In genomic region chr13:25806304-25806974, GRCh38 we compare ENCODE assay signal across 13 cellular contexts.
A peak's percentile ranks its signal among the peaks of the same experiment; 100 is the strongest.
DNase-seq lines count a peak whose midpoint lies in the region; ATAC-seq and TF ChIP-seq lines count a peak whose summit lies in the region.
"Had no signal": no experiment of that assay in that cellular context is flagged by ENCODE, and none has a peak within 500 bp of the region (broad histone marks: within the 10 kb centered on the region; RNA-seq: fewer than 3 reads in every experiment).

No MANE protein-coding gene starts in this region.

- peaks cover 31% of the 10 kb centered on the region for H3K4me1 ChIP-seq in OCI-LY3 (ENCODE audit: low read length)
- H3K4me1 ChIP-seq: stomach had no signal

- no peak for DNase-seq in activated CD4-positive, alpha-beta T cell treated with anti-CD3 and anti-CD28 coated beads for 36 hours
- DNase-seq in activated CD4-positive, alpha-beta T cell treated with anti-CD3 and anti-CD28 coated beads, Interleukin-2, amount 50 U/mL, for 1 hour = no peak
- peak; percentile 59 for DNase-seq in myocyte (ENCODE audit: low read depth)
- DNase-seq in NCI-H748 (lab: John Stamatoyannopoulos, UW; ENCODE audit: unreplicated experiment) = no peak
- DNase-seq in NCI-H345 treated with DMSO at 0.1 percent for 48 hours (lab: John Stamatoyannopoulos, UW; ENCODE audit: unreplicated experiment) = no peak
- DNase-seq: GM23248, NCI-H446 treated with DMSO at 0.1 percent for 48 hours, nephron progenitor cell, stomach, T-cell had no signal

- H3K79me2 ChIP-seq in OCI-LY3 (ENCODE audit: low read length) = no peaks in the 10 kb centered on the region

- no peaks in the 10 kb centered on the region for H3K36me3 Mint-ChIP-seq in activated CD4-positive, alpha-beta T cell treated with anti-CD3 and anti-CD28 coated beads for 36 hours (ENCODE audit: low read depth)
- H3K36me3 Mint-ChIP-seq: T-cell had no signal

- H3K36me3 ChIP-seq in OCI-LY3 (replicated peaks; ENCODE audit: low read depth, low read length) = peaks cover 31% of the 10 kb centered on the region
- H3K36me3 ChIP-seq: stomach had no signal

- no peaks in the 10 kb centered on the region for H3K27me3 ChIP-seq in OCI-LY3 (ENCODE audit: low read depth, low read length)
- H3K27me3 ChIP-seq: stomach had no signal

- CTCF ChIA-PET in activated CD4-positive, alpha-beta T cell treated with anti-CD3 and anti-CD28 coated beads for 36 hours (lab: Charles Lee) = no interaction called here

- H3K27me3 Mint-ChIP-seq in activated CD4-positive, alpha-beta T cell treated with anti-CD3 and anti-CD28 coated beads for 36 hours = peaks cover 10% of the 10 kb centered on the region

- H2AFZ ChIP-seq in OCI-LY3 (ENCODE audit: low read depth, low read length) = no peak overlapping the region
- H2AFZ ChIP-seq: GM23248 had no signal

- peaks cover 7% of the 10 kb centered on the region for H3K9me3 Mint-ChIP-seq in activated CD4-positive, alpha-beta T cell treated with anti-CD3 and anti-CD28 coated beads for 36 hours (ENCODE audit: low read depth)

- peak overlapping the region; percentile 78 for H3K27ac ChIP-seq in OCI-LY3 (ENCODE audit: low read length)
- H3K27ac ChIP-seq: GM23248, stomach had no signal

- H3K4me3 ChIP-seq in OCI-LY3 (ENCODE audit: low read length) = peak overlapping the region; percentile 7; the same call in 1 of the 2 replicates
- H3K4me3 ChIP-seq: GM23248, stomach had no signal

- no peak overlapping the region for H3K4me3 Mint-ChIP-seq in activated CD4-positive, alpha-beta T cell treated with anti-CD3 and anti-CD28 coated beads for 36 hours
- H3K4me3 Mint-ChIP-seq: nephron progenitor cell, T-cell had no signal

- H4K20me1 ChIP-seq in OCI-LY3 (ENCODE audit: insufficient read depth, low read length) = no peaks in the 10 kb centered on the region

- peak; percentile 78 for ATAC-seq in activated CD4-positive, alpha-beta T cell treated with anti-CD3 and anti-CD28 coated beads for 36 hours
- ATAC-seq in HG02678 (IDR thresholded peaks at IDR 0.05; ENCODE audit: unreplicated experiment) = peak; percentile 51
- ATAC-seq in HG03097 (IDR thresholded peaks at IDR 0.05; ENCODE audit: low FRiP score, unreplicated experiment) = no peak
- ATAC-seq: T-cell had no signal

- H3K27ac Mint-ChIP-seq in activated CD4-positive, alpha-beta T cell treated with anti-CD3 and anti-CD28 coated beads for 36 hours = no peak overlapping the region
- H3K27ac Mint-ChIP-seq: nephron progenitor cell, T-cell had no signal

- H3K4me2 ChIP-seq in OCI-LY3 (ENCODE audit: low read length) = peak overlapping the region; percentile 39

- POLR2A ChIA-PET in activated CD4-positive, alpha-beta T cell treated with anti-CD3 and anti-CD28 coated beads for 36 hours (lab: Charles Lee) = no interaction called here

- intact Hi-C loops in activated CD4-positive, alpha-beta T cell treated with anti-CD3 and anti-CD28 coated beads for 36 hours (cut with DNase I, micrococcal nuclease) = no loop called here

- peaks cover 52% of the 10 kb centered on the region for H3K9me3 ChIP-seq in OCI-LY3 (ENCODE audit: insufficient read depth, low read length)
- H3K9me3 ChIP-seq: stomach had no signal

- TF ChIP-seq CTCF in OCI-LY3 (IDR thresholded peaks at IDR 0.05; ENCODE audit: low read depth, low read length) = no peak

- H3K4me1 Mint-ChIP-seq in activated CD4-positive, alpha-beta T cell treated with anti-CD3 and anti-CD28 coated beads for 36 hours = peaks cover 5% of the 10 kb centered on the region
- H3K4me1 Mint-ChIP-seq: T-cell had no signal

- H3K9ac ChIP-seq in OCI-LY3 (ENCODE audit: low read length) = no peak overlapping the region
- H3K9ac ChIP-seq: GM23248 had no signal
